In genomic region chr3:97391167-97391566, GRCh38 we compare ENCODE assay signal across 28 cellular contexts.
"Had no signal": no experiment of that assay in that cellular context is flagged by ENCODE, and none has a peak within 500 bp of the region (broad histone marks: within the 10 kb centered on the region; RNA-seq: fewer than 3 reads in every experiment).

No MANE protein-coding gene starts in this region.

- ATAC-seq: stimulated activated effector memory CD8-positive, alpha-beta T cell treated with anti-CD3 and anti-CD28 coated beads, Interleukin-12 subunit alpha, Interleukin-12 subunit beta, amount 100 ng/mL, for 72 hours; stimulated activated memory B cell treated with anti-CD40 and anti-IgM and Interleukin-4, amounts not matched to agents 10 μg/mL and 1 μg/mL and 100 μg/mL, for 72 hours; stimulated activated naive B cell treated with anti-CD40 and anti-IgM and Interleukin-4, amounts not matched to agents 10 μg/mL and 1 μg/mL and 100 μg/mL, for 72 hours; stimulated activated naive CD8-positive, alpha-beta T cell treated with anti-CD3 and anti-CD28 coated beads, Interleukin-15, amount 100 ng/mL, for 72 hours; stimulated activated naive CD8-positive, alpha-beta T cell treated with anti-CD3 and anti-CD28 coated beads, Interleukin-15, Interleukin-2, amounts not matched to agents 100 U/mL and 50 U/mL, for 24 hours; upper lobe of right lung had no signal

- DNase-seq: stimulated activated CD4-positive, alpha-beta T cell treated with anti-CD3 and anti-CD28 coated beads, Interleukin-2, amount 100 ng/mL, for 48 hours; stimulated activated CD4-positive, alpha-beta T cell treated with anti-CD3 and anti-CD28 coated beads, Interleukin-4, amount 100 ng/mL, for 1 hour; stimulated activated CD4-positive, alpha-beta T cell treated with anti-CD3 and anti-CD28 coated beads, Interleukin-4, amount 100 ng/mL, for 24 hours; stimulated activated CD4-positive, alpha-beta T cell treated with anti-CD3 and anti-CD28 coated beads, Interleukin-4, amount 100 ng/mL, for 4 hours; stimulated activated CD8-positive, alpha-beta memory T cell treated with anti-CD3 and anti-CD28 coated beads, Interleukin-4, amount 100 ng/mL, for 48 hours; stimulated activated naive B cell treated with anti-CD40 and anti-IgM and Interleukin-4, amounts not matched to agents 10 μg/mL and 1 μg/mL and 100 μg/mL, for 72 hours; stimulated activated naive CD4-positive, alpha-beta T cell; stimulated activated naive CD4-positive, alpha-beta T cell treated with Interleukin-2 at 50 U/mL for 16 hours; stimulated activated naive CD8-positive, alpha-beta T cell treated with anti-CD3 and anti-CD28 coated beads, Interleukin-15, amount 100 ng/mL, for 72 hours; stimulated activated naive CD8-positive, alpha-beta T cell treated with anti-CD3 and anti-CD28 coated beads, Interleukin-15, Interleukin-2, amounts not matched to agents 100 U/mL and 50 U/mL, for 24 hours; stomach; substantia nigra; testis; thyroid gland; tibial artery; transverse colon; trophoblast cell; upper lobe of left lung; upper lobe of right lung; uterus had no signal

- H3K27ac ChIP-seq: stomach, suprapubic skin, testis, thoracic aorta, thyroid gland, tibial artery, tibial nerve, transverse colon, upper lobe of left lung, upper lobe of right lung, uterus, vagina had no signal

- H3K27me3 Mint-ChIP-seq: stimulated activated memory B cell treated with anti-CD40 and anti-IgM and Interleukin-4, amounts not matched to agents 10 μg/mL and 1 μg/mL and 100 μg/mL, for 72 hours; stimulated activated naive B cell treated with anti-CD40 and anti-IgM and Interleukin-4, amounts not matched to agents 10 μg/mL and 1 μg/mL and 100 μg/mL, for 72 hours; stimulated activated naive CD8-positive, alpha-beta T cell treated with anti-CD3 and anti-CD28 coated beads, Interleukin-15, amount 100 ng/mL, for 72 hours; stimulated activated naive CD8-positive, alpha-beta T cell treated with anti-CD3 and anti-CD28 coated beads, Interleukin-15, Interleukin-2, amounts not matched to agents 100 ng/mL and 50 ng/mL, for 24 hours; type B pancreatic cell had no signal

- H3K4me1 Mint-ChIP-seq: stimulated activated effector memory CD8-positive, alpha-beta T cell treated with anti-CD3 and anti-CD28 coated beads, Interleukin-12 subunit alpha, Interleukin-12 subunit beta, amount 100 ng/mL, for 72 hours; stimulated activated memory B cell treated with anti-CD40 and anti-IgM and Interleukin-4, amounts not matched to agents 10 μg/mL and 1 μg/mL and 100 μg/mL, for 72 hours; stimulated activated naive B cell treated with anti-CD40 and anti-IgM and Interleukin-4, amounts not matched to agents 10 μg/mL and 1 μg/mL and 100 μg/mL, for 72 hours; stimulated activated naive CD8-positive, alpha-beta T cell treated with anti-CD3 and anti-CD28 coated beads, Interleukin-15, amount 100 ng/mL, for 72 hours had no signal

- H3K4me3 Mint-ChIP-seq: stimulated activated effector memory CD8-positive, alpha-beta T cell treated with anti-CD3 and anti-CD28 coated beads, Interleukin-12 subunit alpha, Interleukin-12 subunit beta, amount 100 ng/mL, for 72 hours; stimulated activated memory B cell treated with anti-CD40 and anti-IgM and Interleukin-4, amounts not matched to agents 10 μg/mL and 1 μg/mL and 100 μg/mL, for 72 hours; stimulated activated naive B cell treated with anti-CD40 and anti-IgM and Interleukin-4, amounts not matched to agents 10 μg/mL and 1 μg/mL and 100 μg/mL, for 72 hours; stimulated activated naive CD8-positive, alpha-beta T cell treated with anti-CD3 and anti-CD28 coated beads, Interleukin-15, amount 100 ng/mL, for 72 hours; stimulated activated naive CD8-positive, alpha-beta T cell treated with anti-CD3 and anti-CD28 coated beads, Interleukin-15, Interleukin-2, amounts not matched to agents 100 ng/mL and 50 ng/mL, for 24 hours; type B pancreatic cell had no signal

- H3K9me3 ChIP-seq: suprapubic skin, testis, thoracic aorta, thyroid gland, transverse colon, upper lobe of right lung, uterus, vagina had no signal

- H3K36me3 Mint-ChIP-seq: stimulated activated effector memory CD8-positive, alpha-beta T cell treated with anti-CD3 and anti-CD28 coated beads, Interleukin-12 subunit alpha, Interleukin-12 subunit beta, amount 100 ng/mL, for 72 hours; stimulated activated memory B cell treated with anti-CD40 and anti-IgM and Interleukin-4, amounts not matched to agents 10 μg/mL and 1 μg/mL and 100 μg/mL, for 72 hours; stimulated activated naive B cell treated with anti-CD40 and anti-IgM and Interleukin-4, amounts not matched to agents 10 μg/mL and 1 μg/mL and 100 μg/mL, for 72 hours; type B pancreatic cell had no signal

- H3K36me3 ChIP-seq: stomach, suprapubic skin, thoracic aorta, thyroid gland, tibial artery, tibial nerve, transverse colon, upper lobe of left lung, upper lobe of right lung, uterus, vagina had no signal

- H3K27me3 ChIP-seq: stomach, suprapubic skin, testis, thyroid gland, tibial artery, tibial nerve, transverse colon, upper lobe of left lung, upper lobe of right lung, uterus, vagina had no signal

- H3K27ac Mint-ChIP-seq: stimulated activated effector memory CD8-positive, alpha-beta T cell treated with anti-CD3 and anti-CD28 coated beads, Interleukin-12 subunit alpha, Interleukin-12 subunit beta, amount 100 ng/mL, for 72 hours; stimulated activated memory B cell treated with anti-CD40 and anti-IgM and Interleukin-4, amounts not matched to agents 10 μg/mL and 1 μg/mL and 100 μg/mL, for 72 hours; stimulated activated naive B cell treated with anti-CD40 and anti-IgM and Interleukin-4, amounts not matched to agents 10 μg/mL and 1 μg/mL and 100 μg/mL, for 72 hours; stimulated activated naive CD8-positive, alpha-beta T cell treated with anti-CD3 and anti-CD28 coated beads, Interleukin-15, amount 100 ng/mL, for 72 hours; stimulated activated naive CD8-positive, alpha-beta T cell treated with anti-CD3 and anti-CD28 coated beads, Interleukin-15, Interleukin-2, amounts not matched to agents 100 ng/mL and 50 ng/mL, for 24 hours; type B pancreatic cell had no signal

- H3K4me3 ChIP-seq: stomach, suprapubic skin, testis, thoracic aorta, thyroid gland, tibial artery, tibial nerve, transverse colon, upper lobe of left lung, upper lobe of right lung, uterus, vagina had no signal

- H3K4me1 ChIP-seq: stomach, suprapubic skin, testis, thyroid gland, tibial artery, tibial nerve, transverse colon, upper lobe of left lung, upper lobe of right lung, uterus, vagina had no signal
